31 cellular contexts compared by ENCODE assay signal in the genomic region with DNA sequence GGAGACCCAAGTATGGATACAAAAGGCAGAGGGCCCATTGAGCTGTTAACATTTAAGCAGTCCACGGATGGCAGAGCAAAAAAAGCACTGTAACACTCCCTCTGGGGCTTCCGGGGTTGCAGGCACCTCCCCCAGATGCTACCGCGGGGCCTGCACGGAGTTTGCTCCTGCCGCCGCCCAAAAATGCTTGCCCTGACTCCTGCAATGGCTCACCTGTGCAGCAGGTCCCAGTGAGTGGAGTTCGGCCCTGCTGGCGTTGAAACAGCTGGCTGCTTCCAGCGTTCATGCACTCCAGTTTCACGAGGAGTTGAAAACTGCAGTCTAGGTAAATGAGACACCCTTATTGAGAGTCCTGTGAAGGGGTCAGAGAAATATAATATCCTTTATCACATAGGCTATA.
"Had no signal": no experiment of that assay in that cellular context is flagged by ENCODE, and none has a peak within 500 bp of the region (broad histone marks: within the 10 kb centered on the region; RNA-seq: fewer than 3 reads in every experiment).

No MANE protein-coding gene starts in this region.

- FAIRE-seq: bronchial epithelial cell, TTC549 had no signal

- H3K4me3 ChIP-seq: ascending aorta, cardiac muscle cell had no signal

- H3K27ac ChIP-seq: ascending aorta, cardiac muscle cell, WERI-Rb-1 had no signal

- H3K4me1 ChIP-seq: ascending aorta had no signal

- ATAC-seq: activated CD4-positive, alpha-beta T cell treated with anti-CD3 and anti-CD28 coated beads for 36 hours; activated CD4-positive, CD25-positive, alpha-beta regulatory T cell treated with anti-CD3 and anti-CD28 coated beads, Interleukin-2, amount 50 U/mL, for 24 hours; activated CD8-positive, alpha-beta memory T cell treated with anti-CD3 and anti-CD28 coated beads, Interleukin-2, amount 10 ng/mL, durations not matched to agents 7 days and 5 days; activated CD8-positive, alpha-beta T cell treated with anti-CD3 and anti-CD28 coated beads, Interleukin-2, amount 10 ng/mL, durations not matched to agents 7 days and 5 days; activated naive CD8-positive, alpha-beta T cell treated with anti-CD3 and anti-CD28 coated beads, Interleukin-2, amount 50 U/mL, for 24 hours; WTC11 had no signal

- H3K27me3 ChIP-seq: ascending aorta, cardiac muscle cell had no signal

- H3K9me3 ChIP-seq: ascending aorta had no signal

- DNase-seq: activated CD4-positive, alpha-beta memory T cell treated with anti-CD3 and anti-CD28 coated beads, Interleukin-2, amount 10 ng/mL, durations not matched to agents 7 days and 5 days; activated CD4-positive, alpha-beta T cell treated with anti-CD3 and anti-CD28 coated beads for 1 hour; activated CD4-positive, alpha-beta T cell treated with anti-CD3 and anti-CD28 coated beads for 36 hours; activated CD4-positive, alpha-beta T cell treated with anti-CD3 and anti-CD28 coated beads for 48 hours; activated CD4-positive, alpha-beta T cell treated with anti-CD3 and anti-CD28 coated beads, Interleukin-2, amount 10 ng/mL, durations not matched to agents 7 days and 5 days; activated CD4-positive, alpha-beta T cell treated with anti-CD3 and anti-CD28 coated beads, Interleukin-2, amount 50 U/mL, for 48 hours; activated CD4-positive, CD25-positive, alpha-beta regulatory T cell; activated CD8-positive, alpha-beta memory T cell treated with anti-CD3 and anti-CD28 coated beads for 24 hours; activated CD8-positive, alpha-beta memory T cell treated with anti-CD3 and anti-CD28 coated beads, Interleukin-2, amount 10 ng/mL, durations not matched to agents 7 days and 5 days; activated CD8-positive, alpha-beta memory T cell treated with anti-CD3 and anti-CD28 coated beads, Interleukin-2, amount 50 U/mL, for 48 hours; activated CD8-positive, alpha-beta T cell treated with anti-CD3 and anti-CD28 coated beads, Interleukin-2, amount 10 ng/mL, durations not matched to agents 7 days and 5 days; activated effector memory CD4-positive, alpha-beta T cell treated with Interleukin-2 at 50 U/mL for 16 hours; activated gamma-delta T cell; activated naive CD4-positive, alpha-beta T cell treated with anti-CD3 and anti-CD28 coated beads, Interleukin-2, amount 10 ng/mL, durations not matched to agents 7 days and 5 days; activated naive CD4-positive, alpha-beta T cell treated with Interleukin-2 at 50 U/mL for 16 hours; activated naive CD8-positive, alpha-beta T cell treated with anti-CD3 and anti-CD28 coated beads, Interleukin-2, amount 10 ng/mL, durations not matched to agents 7 days and 5 days; activated naive CD8-positive, alpha-beta T cell treated with anti-CD3 and anti-CD28 coated beads, Interleukin-2, amount 50 U/mL, for 24 hours; activated T-cell treated with anti-CD3 and anti-CD28 coated beads, Interleukin-2, amount 50 U/mL, for 24 hours; activated T-cell treated with anti-CD3 and anti-CD28 coated beads, Interleukin-2, amount 50 U/mL, for 48 hours; amygdala; anterior cingulate cortex; cerebellar nuclear complex; T-helper 2 cell; T-helper 9 cell; WERI-Rb-1 had no signal

- H3K36me3 ChIP-seq: ascending aorta, cardiac muscle cell, WERI-Rb-1 had no signal
